1 cellular context compared by ENCODE assay signal in genomic region chr14:50035214-50035613, GRCh38.
TF ChIP-seq lines count a peak whose summit lies in the region.

No MANE protein-coding gene starts in this region.

TF ChIP-seq in GM23338, 12 proteins besides CTCF, POLR2A, EP300 and RAD21 (continued from another document):
- TF ChIP-seq REST (IDR thresholded peaks at IDR 0.05; ENCODE audit: unreplicated experiment) (no peak), POLR2AphosphoS5 (IDR thresholded peaks at IDR 0.05; ENCODE audit: low read depth) (no peak), ZNF462 (CRISPR knock-in tag; IDR thresholded peaks at IDR 0.05) (no peak), ZNF114 (CRISPR knock-in tag; IDR thresholded peaks at IDR 0.05) (no peak), STAT1 (IDR thresholded peaks at IDR 0.05; ENCODE audit: unreplicated experiment) (no peak), NANOG (IDR thresholded peaks at IDR 0.05; ENCODE audit: borderline replicate concordance) (no peak), JUNB (IDR thresholded peaks at IDR 0.05; ENCODE audit: unreplicated experiment) (no peak), CREB1 (CRISPR knock-in tag; IDR thresholded peaks at IDR 0.05; ENCODE audit: low read depth) (no peak)
